In the genomic region with DNA sequence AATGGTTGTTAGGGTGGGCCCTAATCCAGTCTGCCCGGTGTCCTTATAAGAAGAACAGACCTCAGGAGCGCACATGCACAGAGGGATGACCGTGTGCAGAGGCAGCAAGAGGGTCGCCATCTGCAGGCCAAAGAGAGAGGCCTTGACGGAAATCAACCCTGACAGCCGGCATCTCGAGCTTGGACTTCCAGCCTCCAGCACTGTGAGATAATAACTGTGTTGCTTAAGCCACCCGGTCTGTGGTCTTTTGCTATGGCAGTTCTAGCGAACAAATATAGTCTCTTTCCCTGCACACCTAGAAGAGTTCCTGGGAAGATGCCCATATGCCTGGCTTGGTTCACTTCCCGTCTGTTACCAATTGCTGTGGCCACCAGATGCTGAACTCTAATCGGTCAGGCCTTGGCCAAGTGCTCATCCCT, we compare ENCODE assay signal across 10 cellular contexts. TPM values are rescaled to one million over a fixed set of nuclear protein-coding genes. Genes with fewer than 3 reads are reported as not detected.
DNase-seq lines count a peak whose midpoint lies in the region; ATAC-seq, FAIRE-seq and TF ChIP-seq lines count a peak whose summit lies in the region.
"Had no signal": no experiment of that assay in that cellular context is flagged by ENCODE, and none has a peak within 500 bp of the region (broad histone marks: within the 10 kb centered on the region; RNA-seq: fewer than 3 reads in every experiment).

No MANE protein-coding gene starts in this region.

- no peaks in the 10 kb centered on the region for H3K4me1 ChIP-seq in smooth muscle cell (ENCODE audit: low read depth)
- no peaks in the 10 kb centered on the region for H3K4me1 ChIP-seq in CD8-positive, alpha-beta memory T cell (ENCODE audit: insufficient read depth, low read length)

- no peak overlapping the region for H2AFZ ChIP-seq in smooth muscle cell (ENCODE audit: low read depth)

- peaks cover 38% of the 10 kb centered on the region for H3K4me1 Mint-ChIP-seq in T-helper 2 cell treated with Interferon-gamma antibody and Interleukin-4, amounts not matched to agents 5 μg/mL and 100 μg/mL, for 36 hours (ENCODE audit: low read depth)
- H3K4me1 Mint-ChIP-seq in CD8-positive, alpha-beta memory T cell, result peaks cover 0 to 1% (median 0%) of the 10 kb centered on the region in 3 donors

- 57% methylated on average over 11 of the region's 11 CpGs for WGBS in smooth muscle cell (ENCODE audit: low lambda C conversion rate)

- H3K27ac Mint-ChIP-seq in T-helper 2 cell treated with Interferon-gamma antibody and Interleukin-4, amounts not matched to agents 5 μg/mL and 100 μg/mL, for 36 hours, result peak overlapping the region; percentile 23
- no peak overlapping the region for H3K27ac Mint-ChIP-seq in CD8-positive, alpha-beta memory T cell

- no peaks in the 10 kb centered on the region for H4K20me1 ChIP-seq in smooth muscle cell (ENCODE audit: low read depth)

- POLR2A ChIA-PET in CD8-positive, alpha-beta memory T cell (lab: Charles Lee), result no interaction called here

- peaks cover 3% of the 10 kb centered on the region for H3K27me3 ChIP-seq in smooth muscle cell (ENCODE audit: low read depth)
- no peaks in the 10 kb centered on the region for H3K27me3 ChIP-seq in CD8-positive, alpha-beta memory T cell (ENCODE audit: insufficient read depth, low read length, poor library complexity, severe bottlenecking)

- ATAC-seq in HG03108 (IDR thresholded peaks at IDR 0.05; ENCODE audit: unreplicated experiment) (no peak), HG02938 (IDR thresholded peaks at IDR 0.05; ENCODE audit: unreplicated experiment) (no peak)

- FAIRE-seq in RCC 7860 (lab: Jason Lieb, UNC), result no peak

- no peaks in the 10 kb centered on the region for H3K79me2 ChIP-seq in smooth muscle cell (ENCODE audit: low read depth)

- no peak overlapping the region for H3K4me2 ChIP-seq in smooth muscle cell

- H3K36me3 Mint-ChIP-seq in T-helper 2 cell treated with Interferon-gamma antibody and Interleukin-4, amounts not matched to agents 5 μg/mL and 100 μg/mL, for 36 hours (ENCODE audit: low read depth), result peaks cover 58% of the 10 kb centered on the region
- no peaks in the 10 kb centered on the region for H3K36me3 Mint-ChIP-seq in CD8-positive, alpha-beta memory T cell

- no peak overlapping the region for H3K27ac ChIP-seq in smooth muscle cell (ENCODE audit: low read depth)
- no peak overlapping the region for H3K27ac ChIP-seq in CD8-positive, alpha-beta memory T cell (ENCODE audit: low read depth, low read length)

- CTCF ChIA-PET in CD8-positive, alpha-beta memory T cell (lab: Charles Lee), result interaction anchor here (1.4 kb wide), 1 partner anchor 61 kb away, joined by 6 read pairs; no protein-coding TSS in a partner anchor

- no peak overlapping the region for H3K9ac ChIP-seq in smooth muscle cell (ENCODE audit: low read depth)

- H3K36me3 ChIP-seq in smooth muscle cell (ENCODE audit: low read depth), result no peaks in the 10 kb centered on the region
- H3K36me3 ChIP-seq in CD8-positive, alpha-beta memory T cell (ENCODE audit: insufficient read depth, low read length), result no peaks in the 10 kb centered on the region

- H3F3A ChIP-seq in smooth muscle cell (ENCODE audit: low read depth), result no peaks in the 10 kb centered on the region

- H3K27me3 Mint-ChIP-seq in T-helper 2 cell treated with Interferon-gamma antibody and Interleukin-4, amounts not matched to agents 5 μg/mL and 100 μg/mL, for 36 hours (ENCODE audit: low read depth), result no peaks in the 10 kb centered on the region
- no peaks in the 10 kb centered on the region for H3K27me3 Mint-ChIP-seq in CD8-positive, alpha-beta memory T cell

- H3K9me3 ChIP-seq in smooth muscle cell (replicated peaks; ENCODE audit: low read depth), result no peaks in the 10 kb centered on the region
- no peaks in the 10 kb centered on the region for H3K9me3 ChIP-seq in CD8-positive, alpha-beta memory T cell (ENCODE audit: low read length)

- no peak overlapping the region for H3K4me3 Mint-ChIP-seq in T-helper 2 cell treated with Interferon-gamma antibody and Interleukin-4, amounts not matched to agents 5 μg/mL and 100 μg/mL, for 36 hours
- no peak overlapping the region for H3K4me3 Mint-ChIP-seq in CD8-positive, alpha-beta memory T cell

- no peak for DNase-seq in T-helper 2 cell treated with Interferon-gamma antibody and Interleukin-4, amounts not matched to agents 5 μg/mL and 100 μg/mL, for 36 hours (ENCODE audit: low spot score)
- DNase-seq in T-helper 2 cell (no peak), RCC 7860 (ENCODE audit: low spot score) (peak; percentile 24), fibroblast of the aortic adventitia (ENCODE audit: low read depth) (peak; percentile 76), smooth muscle cell (lab: John Stamatoyannopoulos, UW; ENCODE audit: unreplicated experiment) (no peak)
- DNase-seq in CD8-positive, alpha-beta memory T cell, result no peak
- DNase-seq: activated gamma-delta T cell treated with Interleukin-2 at 50 U/mL for 16 hours had no signal

- peaks cover under 1% of the 10 kb centered on the region for H3K9me3 Mint-ChIP-seq in T-helper 2 cell treated with Interferon-gamma antibody and Interleukin-4, amounts not matched to agents 5 μg/mL and 100 μg/mL, for 36 hours
- H3K9me3 Mint-ChIP-seq in CD8-positive, alpha-beta memory T cell, result no peaks in the 10 kb centered on the region

- TF ChIP-seq CTCF in fibroblast of the aortic adventitia (IDR thresholded peaks at IDR 0.05; ENCODE audit: insufficient read depth, low read length) (peak; percentile 51), smooth muscle cell (IDR thresholded peaks at IDR 0.05; ENCODE audit: borderline replicate concordance, insufficient read depth, poor library complexity, severe bottlenecking) (peak; percentile 24)

- H3K4me3 ChIP-seq in fibroblast of the aortic adventitia (ENCODE audit: low read depth, low read length), result no peak overlapping the region
- H3K4me3 ChIP-seq in smooth muscle cell, result no peak overlapping the region
- no peak overlapping the region for H3K4me3 ChIP-seq in CD8-positive, alpha-beta memory T cell (ENCODE audit: low read length)

RNA-seq across cellular contexts. Expression of a gene that starts 35.3 kb away (rescaled TPM):
- 279 and 1,011 TPM in 2 replicates for total RNA-seq in fibroblast of the aortic adventitia (ENCODE audit: low replicate concordance)
- total RNA-seq in smooth muscle cell, result 0.18 and 0.31 TPM in 2 replicates
- 0.64 and 0.65 TPM in 2 replicates for polyA plus RNA-seq in smooth muscle cell
- total RNA-seq in CD8-positive, alpha-beta memory T cell, result 1 to 10 TPM; 7.6 to 7.8 TPM
- 0.15 TPM for polyA plus RNA-seq in CD8-positive, alpha-beta memory T cell
- total RNA-seq: NCI-H460 had no signal

Comparison
In these comparisons a context has a peak if more than half of its experiments do, and no peak if none do; other contexts are left out.
1. DNase-seq: peak in RCC 7860 (single experiment) and fibroblast of the aortic adventitia (single experiment); none in T-helper 2 cell treated with Interferon-gamma antibody and Interleukin-4, amounts not matched to agents 5 μg/mL and 100 μg/mL, for 36 hours (single experiment), T-helper 2 cell (0 of 5), smooth muscle cell (single experiment) and CD8-positive, alpha-beta memory T cell (0 of 5).
2. RNA of a gene that starts 35.3 kb away (total RNA-seq): 279 to 1,011 TPM in fibroblast of the aortic adventitia; 7.6 to 7.8 TPM in CD8-positive, alpha-beta memory T cell and 0.18 to 0.31 TPM in smooth muscle cell; every median in the first group is over 10 times any median in the second.